Comparison of ENCODE assay signal across 8 cellular contexts in the genomic region with DNA sequence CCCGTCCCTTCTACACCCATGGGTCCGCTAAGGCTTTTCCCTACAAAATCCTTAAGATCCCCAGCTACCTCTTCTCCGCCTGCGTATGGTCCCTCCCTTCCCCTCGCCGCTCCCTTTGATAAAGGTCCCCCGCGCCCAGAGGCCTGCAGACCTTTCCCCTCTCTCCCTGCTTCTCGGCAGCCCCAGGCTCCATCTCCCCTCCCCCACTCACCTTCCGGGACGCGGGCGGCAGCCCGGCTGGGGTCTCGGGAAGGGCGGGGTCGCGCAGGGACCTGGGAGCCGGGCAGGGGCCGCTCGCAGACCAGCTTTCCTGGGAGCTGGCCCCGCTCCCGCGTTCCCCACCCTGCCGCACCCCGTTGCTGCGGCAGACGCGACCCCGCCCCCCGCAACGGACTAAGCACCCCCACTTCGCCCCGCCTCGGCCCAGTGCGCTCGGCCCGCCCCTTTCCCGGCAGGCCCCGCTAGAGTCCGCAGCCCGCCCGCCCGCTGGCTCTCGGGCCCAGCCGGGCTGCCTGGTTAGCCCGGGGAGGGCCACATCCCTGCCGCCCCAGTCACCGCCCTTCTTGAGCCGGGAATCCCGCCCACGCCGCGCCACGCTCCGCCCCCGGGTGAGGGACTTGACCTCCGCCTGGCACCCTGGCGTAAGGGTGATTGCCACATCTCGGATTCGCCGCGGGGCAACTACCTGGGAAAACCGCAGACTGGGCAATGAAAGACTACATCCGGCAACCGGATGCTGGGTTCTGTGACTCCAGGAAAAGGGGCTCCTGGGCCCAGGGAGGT. TPM values are rescaled to one million over a fixed set of nuclear protein-coding genes. Genes with fewer than 3 reads are reported as not detected.
DNase-seq lines count a peak whose midpoint lies in the region; ATAC-seq and TF ChIP-seq lines count a peak whose summit lies in the region.

A gene with protein sequence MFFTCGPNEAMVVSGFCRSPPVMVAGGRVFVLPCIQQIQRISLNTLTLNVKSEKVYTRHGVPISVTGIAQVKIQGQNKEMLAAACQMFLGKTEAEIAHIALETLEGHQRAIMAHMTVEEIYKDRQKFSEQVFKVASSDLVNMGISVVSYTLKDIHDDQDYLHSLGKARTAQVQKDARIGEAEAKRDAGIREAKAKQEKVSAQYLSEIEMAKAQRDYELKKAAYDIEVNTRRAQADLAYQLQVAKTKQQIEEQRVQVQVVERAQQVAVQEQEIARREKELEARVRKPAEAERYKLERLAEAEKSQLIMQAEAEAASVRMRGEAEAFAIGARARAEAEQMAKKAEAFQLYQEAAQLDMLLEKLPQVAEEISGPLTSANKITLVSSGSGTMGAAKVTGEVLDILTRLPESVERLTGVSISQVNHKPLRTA (minus strand): TSS at position 372 of the 783 bp plus-strand sequence. CDS start 498 bp downstream, outside the sequence.

- intact Hi-C loops in left cardiac atrium (cut with DNase I) (loop anchor here (2.0 to 10.0 kb wide), 4 partner anchors 38 to 135 kb away; no protein-coding TSS in a partner anchor), prostate gland (cut with DNase I) (loop anchor here (5.0 kb wide), 4 partner anchors 40 to 335 kb away; no protein-coding TSS in a partner anchor), upper lobe of right lung (cut with DNase I) (no loop called here)

- no peaks in the 10 kb centered on the region for H3K9me3 Mint-ChIP-seq in T-helper 1 cell treated with Interleukin-12 subunit alpha and Interleukin-12 subunit beta and Interleukin-4 antibody, amounts not matched to agents 30 μg/mL and 1 μg/mL, for 36 hours

- H3K4me1 ChIP-seq in prostate gland (replicated peaks) (no peaks in the 10 kb centered on the region), upper lobe of right lung (peaks cover 36% of the 10 kb centered on the region)

- TF ChIP-seq CTCF in GM10266 (IDR thresholded peaks at IDR 0.05; ENCODE audit: control insufficient read depth, insufficient read depth, low read depth, missing control alignments): no peak
- peak in 1 of 4 experiments; percentile 10 for TF ChIP-seq CTCF in prostate gland (IDR thresholded peaks at IDR 0.05)
- no peak for TF ChIP-seq CTCF in upper lobe of right lung (IDR thresholded peaks at IDR 0.05)

- H3K9me3 ChIP-seq in prostate gland (no peaks in the 10 kb centered on the region), upper lobe of right lung (no peaks in the 10 kb centered on the region)

- H3K36me3 ChIP-seq in prostate gland (peaks cover 0 to 4% of the 10 kb centered on the region in 2 donors), upper lobe of right lung (peaks cover 37% of the 10 kb centered on the region)

- peak within 1 kb of the TSS; percentile 87 for H3K27ac Mint-ChIP-seq in T-helper 1 cell treated with Interleukin-12 subunit alpha and Interleukin-12 subunit beta and Interleukin-4 antibody, amounts not matched to agents 30 μg/mL and 1 μg/mL, for 36 hours

- peaks cover 62% of the 10 kb centered on the region for H3K4me1 Mint-ChIP-seq in T-helper 1 cell treated with Interleukin-12 subunit alpha and Interleukin-12 subunit beta and Interleukin-4 antibody, amounts not matched to agents 30 μg/mL and 1 μg/mL, for 36 hours (ENCODE audit: low read depth)

- peak within 1 kb of the TSS; percentile 76 to 79 for H3K4me3 ChIP-seq in prostate gland
- peak within 1 kb of the TSS; percentile 97 for H3K4me3 ChIP-seq in upper lobe of right lung

- 0% methylated on average over 36 of the region's 66 CpGs for WGBS in prostate gland

- H3K27ac ChIP-seq in prostate gland (peak within 1 kb of the TSS; percentile 95), upper lobe of right lung (peak within 1 kb of the TSS; percentile 96)

- H3K27me3 ChIP-seq in prostate gland (replicated peaks; ENCODE audit: insufficient read depth) (no peaks in the 10 kb centered on the region), upper lobe of right lung (no peaks in the 10 kb centered on the region)

- DNase-seq in GM10266 (ENCODE audit: extremely low spot score) (peak; percentile 96), NCI-H146 (lab: John Stamatoyannopoulos, UW) (peak; percentile 96), amniotic stem cell (lab: John Stamatoyannopoulos, UW) (peak; percentile 86), left cardiac atrium (peak; percentile 98), prostate gland (ENCODE audit: low spot score) (peak; percentile 98), upper lobe of right lung (peak; percentile 99)

- H3K27me3 Mint-ChIP-seq in T-helper 1 cell treated with Interleukin-12 subunit alpha and Interleukin-12 subunit beta and Interleukin-4 antibody, amounts not matched to agents 30 μg/mL and 1 μg/mL, for 36 hours (ENCODE audit: low read depth): no peaks in the 10 kb centered on the region

- peak within 1 kb of the TSS; percentile 99 for H3K4me3 Mint-ChIP-seq in T-helper 1 cell treated with Interleukin-12 subunit alpha and Interleukin-12 subunit beta and Interleukin-4 antibody, amounts not matched to agents 30 μg/mL and 1 μg/mL, for 36 hours

- peaks cover 56% of the 10 kb centered on the region for H3K36me3 Mint-ChIP-seq in T-helper 1 cell treated with Interleukin-12 subunit alpha and Interleukin-12 subunit beta and Interleukin-4 antibody, amounts not matched to agents 30 μg/mL and 1 μg/mL, for 36 hours (ENCODE audit: low read depth)

- peak; percentile 70 for ATAC-seq in HG02642 (IDR thresholded peaks at IDR 0.05; ENCODE audit: poor library complexity, unreplicated experiment)
- ATAC-seq in left cardiac atrium: peak; percentile 89
- ATAC-seq in upper lobe of right lung: peak; percentile 94

- peak; percentile 82 for TF ChIP-seq POLR2A in prostate gland (IDR thresholded peaks at IDR 0.05)

RNA-seq across cellular contexts. Expression of the gene that starts here (rescaled TPM):
- total RNA-seq in left cardiac atrium (100 to 1,000 TPM; 170 to 179 TPM), prostate gland (100 to 1,000 TPM; 117 to 133 TPM), upper lobe of right lung (175 TPM)

Comparison
In these comparisons a context has a peak if more than half of its experiments do, and no peak if none do; other contexts are left out.
1. Peak in every context shown above with its lines: DNase-seq, ATAC-seq, H3K4me3 ChIP-seq and H3K27ac ChIP-seq.